In the genomic region with DNA sequence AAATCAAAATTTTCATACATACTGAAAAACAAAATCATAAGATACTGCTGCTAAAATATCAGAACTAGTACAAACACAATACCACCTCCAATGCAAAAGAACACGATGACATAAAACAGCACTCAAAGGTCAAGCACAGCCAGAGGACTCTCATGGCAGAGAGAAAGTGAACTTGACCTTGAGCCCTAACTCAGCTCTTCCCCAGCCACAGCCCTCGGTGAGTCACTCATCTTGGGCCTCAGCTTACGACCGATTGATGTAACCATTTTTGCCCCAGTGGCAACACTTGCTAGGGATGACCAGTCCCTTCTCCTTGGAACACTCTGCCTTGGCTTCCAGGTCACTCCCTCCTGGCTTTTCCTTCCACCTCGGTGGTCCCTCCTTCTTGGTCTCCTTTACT, we compare ENCODE assay signal across 11 cellular contexts.
DNase-seq lines count a peak whose midpoint lies in the region; ATAC-seq, FAIRE-seq and TF ChIP-seq lines count a peak whose summit lies in the region.
"Had no signal": no experiment of that assay in that cellular context is flagged by ENCODE, and none has a peak within 500 bp of the region (broad histone marks: within the 10 kb centered on the region; RNA-seq: fewer than 3 reads in every experiment).

No MANE protein-coding gene starts in this region.

- in situ Hi-C loops in astrocyte of the spinal cord (cut with HindIII; ENCODE audit: low sequenced_read_pairs), result no loop called here

- no peak overlapping the region for H2BK5ac ChIP-seq in neuronal stem cell (ENCODE audit: low read length)

- peaks cover 7 to 10% of the 10 kb centered on the region in 2 donors for H3K4me1 ChIP-seq in left lung
- peaks cover 0 to 3% of the 10 kb centered on the region in 2 donors for H3K4me1 ChIP-seq in neuronal stem cell (ENCODE audit: control insufficient read depth in 2 of 2, insufficient read depth in 1 of 2, low read depth in 1 of 2, low read length in 2 of 2)

- H3K4me3 ChIP-seq in astrocyte of the spinal cord (ENCODE audit: low read depth, low read length), result no peak overlapping the region
- H3K4me3 ChIP-seq in left lung, result no peak overlapping the region
- H3K4me3 ChIP-seq in neuronal stem cell (ENCODE audit: low read length in 2 of 2), result no peak overlapping the region

- H3K14ac ChIP-seq in neuronal stem cell (ENCODE audit: low read length), result no peak overlapping the region

- H3K4me1 Mint-ChIP-seq in naive thymus-derived CD8-positive, alpha-beta T cell, result peaks cover 0 to 29% (median 8%) of the 10 kb centered on the region in 4 donors
- H3K4me1 Mint-ChIP-seq in activated T-helper 1 cell treated with anti-CD3 and anti-CD28 coated beads, Interleukin-12 subunit alpha, Interleukin-12 subunit beta, Interleukin-2, Interleukin-4 antibody, amounts not matched to agents 30 ng/mL and 10 ng/mL and 1 ng/mL, durations not matched to agents 14 hours and 24 hours and 36 hours (ENCODE audit: low read depth), result no peaks in the 10 kb centered on the region

- no peaks in the 10 kb centered on the region for H3K79me1 ChIP-seq in neuronal stem cell (ENCODE audit: low read depth, low read length)

- FAIRE-seq in urothelium cell line (lab: Jason Lieb, UNC), result no peak
- FAIRE-seq: A204.1 had no signal

- WGBS in neuronal stem cell (ENCODE audit: extremely low coverage in 2 of 2, insufficient read length in 2 of 2, insufficient replicate concordance in 1 of 2), 2 donors, result no CpG with 5 or more reads among the region's 5 CpGs

- H3K23ac ChIP-seq in neuronal stem cell (ENCODE audit: low read depth, low read length, poor library complexity), result no peak overlapping the region

- DNase-seq in NOMO-1 treated with DMSO at 0.1 percent for 48 hours (lab: John Stamatoyannopoulos, UW; ENCODE audit: unreplicated experiment) (peak; percentile 9), NOMO-1 treated with dmso at 0.1 percent for 144 hours (lab: John Stamatoyannopoulos, UW; ENCODE audit: unreplicated experiment) (no peak), astrocyte of the spinal cord (ENCODE audit: low read depth, low spot score) (peak; percentile 69), left lung (peak in 1 of 2 donors; percentile 70), urothelium cell line (ENCODE audit: low spot score) (peak; percentile 57), neuronal stem cell (ENCODE audit: low spot score) (no peak)
- no peak for DNase-seq in naive thymus-derived CD8-positive, alpha-beta T cell
- DNase-seq in activated T-helper 1 cell treated with anti-CD3 and anti-CD28 coated beads, Interleukin-12 subunit alpha, Interleukin-12 subunit beta, Interleukin-2, Interleukin-4 antibody, amounts not matched to agents 30 ng/mL and 10 ng/mL and 1 ng/mL, durations not matched to agents 14 hours and 24 hours and 36 hours (ENCODE audit: low spot score), result no peak
- DNase-seq: NCI-H1436 had no signal

- H2BK15ac ChIP-seq in neuronal stem cell (ENCODE audit: low read length), result no peak overlapping the region

- H3K4me3 Mint-ChIP-seq in naive thymus-derived CD8-positive, alpha-beta T cell, result no peak overlapping the region
- no peak overlapping the region for H3K4me3 Mint-ChIP-seq in activated T-helper 1 cell treated with anti-CD3 and anti-CD28 coated beads, Interleukin-12 subunit alpha, Interleukin-12 subunit beta, Interleukin-2, Interleukin-4 antibody, amounts not matched to agents 30 ng/mL and 10 ng/mL and 1 ng/mL, durations not matched to agents 14 hours and 24 hours and 36 hours

- POLR2A ChIA-PET in naive thymus-derived CD8-positive, alpha-beta T cell (lab: Charles Lee), result no interaction called here

- no peak overlapping the region for H3K18ac ChIP-seq in neuronal stem cell (ENCODE audit: low read length)

- no peak overlapping the region for H2BK120ac ChIP-seq in neuronal stem cell (ENCODE audit: low read depth, low read length)

- H3K9me3 ChIP-seq in left lung (no peaks in the 10 kb centered on the region), neuronal stem cell (replicated peaks in 1 of 2; ENCODE audit: control insufficient read depth in 2 of 2, insufficient read depth in 1 of 2, low read depth in 1 of 2, low read length in 2 of 2) (peaks cover 0 to 2% of the 10 kb centered on the region in 2 donors)

- peak overlapping the region in 1 of 10 donors; percentile 1 for H3K27ac Mint-ChIP-seq in naive thymus-derived CD8-positive, alpha-beta T cell
- no peak overlapping the region for H3K27ac Mint-ChIP-seq in activated T-helper 1 cell treated with anti-CD3 and anti-CD28 coated beads, Interleukin-12 subunit alpha, Interleukin-12 subunit beta, Interleukin-2, Interleukin-4 antibody, amounts not matched to agents 30 ng/mL and 10 ng/mL and 1 ng/mL, durations not matched to agents 14 hours and 24 hours and 36 hours
- H3K27ac Mint-ChIP-seq: progenitor cell of endocrine pancreas had no signal

- H3K36me3 Mint-ChIP-seq in naive thymus-derived CD8-positive, alpha-beta T cell, result no peaks in the 10 kb centered on the region
- H3K36me3 Mint-ChIP-seq in activated T-helper 1 cell treated with anti-CD3 and anti-CD28 coated beads, Interleukin-12 subunit alpha, Interleukin-12 subunit beta, Interleukin-2, Interleukin-4 antibody, amounts not matched to agents 30 ng/mL and 10 ng/mL and 1 ng/mL, durations not matched to agents 14 hours and 24 hours and 36 hours (ENCODE audit: low read depth), result no peaks in the 10 kb centered on the region

- intact Hi-C loops in left lung (cut with DNase I), result no loop called here
- intact Hi-C loops in activated T-helper 1 cell treated with anti-CD3 and anti-CD28 coated beads, Interleukin-12 subunit alpha, Interleukin-12 subunit beta, Interleukin-2, Interleukin-4 antibody, amounts not matched to agents 30 ng/mL and 10 ng/mL and 1 ng/mL, durations not matched to agents 14 hours and 24 hours and 36 hours (cut with micrococcal nuclease), result no loop called here

- no peak overlapping the region for H3K4me2 ChIP-seq in neuronal stem cell (ENCODE audit: insufficient read depth, low read length, poor library complexity, severe bottlenecking)

- H4K8ac ChIP-seq in neuronal stem cell (ENCODE audit: low read depth, low read length), result no peak overlapping the region

- H3K9ac ChIP-seq in neuronal stem cell (ENCODE audit: low read depth, low read length, poor library complexity), result no peak overlapping the region

- no peak overlapping the region for H4K91ac ChIP-seq in neuronal stem cell (ENCODE audit: low read depth, low read length, poor library complexity)

- H3K27ac ChIP-seq in left lung, result no peak overlapping the region
- H3K27ac ChIP-seq in neuronal stem cell (replicated peaks; ENCODE audit: low read length), result no peak overlapping the region

- no peak overlapping the region for H2BK12ac ChIP-seq in neuronal stem cell (ENCODE audit: low read length)

- no peak overlapping the region for H2AK5ac ChIP-seq in neuronal stem cell (ENCODE audit: low read depth, low read length)

- H3K36me3 ChIP-seq in left lung, result no peaks in the 10 kb centered on the region
- H3K36me3 ChIP-seq in neuronal stem cell (replicated peaks in 1 of 2; ENCODE audit: control insufficient read depth in 2 of 2, insufficient read depth in 2 of 2, low read length in 2 of 2), result no peaks in the 10 kb centered on the region

- no peak overlapping the region for H3K4ac ChIP-seq in neuronal stem cell (ENCODE audit: low read length)

- TF ChIP-seq CTCF in astrocyte of the spinal cord (IDR thresholded peaks at IDR 0.05; ENCODE audit: low read depth, low read length), result no peak
- TF ChIP-seq CTCF in left lung (IDR thresholded peaks at IDR 0.05), result no peak

- H3K27me3 ChIP-seq in left lung (no peaks in the 10 kb centered on the region), neuronal stem cell (ENCODE audit: control insufficient read depth in 3 of 3, insufficient read depth in 3 of 3, low read depth in 1 of 3, low read length in 3 of 3) (peaks cover 0 to 16% (median 0%) of the 10 kb centered on the region in 3 experiments)

- H3K27me3 Mint-ChIP-seq in naive thymus-derived CD8-positive, alpha-beta T cell, result no peaks in the 10 kb centered on the region
- peaks cover 10% of the 10 kb centered on the region for H3K27me3 Mint-ChIP-seq in activated T-helper 1 cell treated with anti-CD3 and anti-CD28 coated beads, Interleukin-12 subunit alpha, Interleukin-12 subunit beta, Interleukin-2, Interleukin-4 antibody, amounts not matched to agents 30 ng/mL and 10 ng/mL and 1 ng/mL, durations not matched to agents 14 hours and 24 hours and 36 hours (ENCODE audit: insufficient read depth)

- H3K9me3 Mint-ChIP-seq in naive thymus-derived CD8-positive, alpha-beta T cell, result no peaks in the 10 kb centered on the region
- no peaks in the 10 kb centered on the region for H3K9me3 Mint-ChIP-seq in activated T-helper 1 cell treated with anti-CD3 and anti-CD28 coated beads, Interleukin-12 subunit alpha, Interleukin-12 subunit beta, Interleukin-2, Interleukin-4 antibody, amounts not matched to agents 30 ng/mL and 10 ng/mL and 1 ng/mL, durations not matched to agents 14 hours and 24 hours and 36 hours

- ATAC-seq in left lung, result peak; percentile 93
- ATAC-seq in naive thymus-derived CD8-positive, alpha-beta T cell, result no peak

- H2AFZ ChIP-seq in neuronal stem cell (ENCODE audit: low read length), result no peak overlapping the region

Comparison
In these comparisons a context has a peak if more than half of its experiments do, and no peak if none do; other contexts are left out.
1. DNase-seq: peak in NOMO-1 treated with DMSO at 0.1 percent for 48 hours (single experiment), astrocyte of the spinal cord (single experiment) and urothelium cell line (single experiment); none in NOMO-1 treated with dmso at 0.1 percent for 144 hours (single experiment), naive thymus-derived CD8-positive, alpha-beta T cell (0 of 10), activated T-helper 1 cell treated with anti-CD3 and anti-CD28 coated beads, Interleukin-12 subunit alpha, Interleukin-12 subunit beta, Interleukin-2, Interleukin-4 antibody, amounts not matched to agents 30 ng/mL and 10 ng/mL and 1 ng/mL, durations not matched to agents 14 hours and 24 hours and 36 hours (single experiment) and neuronal stem cell (single experiment).